Comparison of ENCODE assay signal across 11 cellular contexts in the genomic region with DNA sequence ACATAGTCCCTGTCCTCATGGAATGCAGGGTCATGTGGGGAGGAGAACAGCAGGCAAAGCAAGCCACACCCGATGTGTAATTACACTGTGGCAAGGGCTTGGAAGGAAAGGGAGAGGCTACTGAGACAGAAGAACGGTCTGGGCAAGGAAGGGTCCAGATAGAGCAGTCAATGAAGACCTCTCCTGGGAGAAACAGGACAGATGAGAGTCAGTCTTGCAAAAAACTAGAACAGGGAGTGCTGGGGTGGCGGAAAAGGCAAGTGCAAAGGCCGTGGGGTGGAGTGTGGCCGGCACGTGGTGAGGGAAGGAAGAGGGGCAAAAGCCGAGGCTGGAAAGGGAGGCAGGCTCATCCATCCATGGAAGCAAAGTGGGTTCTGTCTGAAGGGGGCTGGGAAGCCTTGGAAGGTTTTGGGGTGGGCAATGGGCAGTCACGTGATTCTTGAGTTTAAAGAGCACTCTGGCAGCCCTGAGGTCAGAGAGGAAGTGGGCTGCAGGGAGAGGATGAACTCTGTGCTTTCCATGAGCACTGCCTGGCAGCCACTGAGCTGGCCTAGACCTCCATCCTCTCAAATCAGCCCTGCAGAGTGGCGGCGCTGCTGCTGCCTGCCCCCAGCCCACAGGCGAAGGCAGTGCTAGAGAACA.
"Had no signal": no experiment of that assay in that cellular context is flagged by ENCODE, and none has a peak within 500 bp of the region (broad histone marks: within the 10 kb centered on the region; RNA-seq: fewer than 3 reads in every experiment).

No MANE protein-coding gene starts in this region.

- H3K27ac ChIP-seq: ascending aorta, testis had no signal

- H3K4me3 ChIP-seq: ascending aorta, testis had no signal

- H3K27me3 ChIP-seq: ascending aorta, testis had no signal

- H3K9me3 ChIP-seq: ascending aorta, testis had no signal

- DNase-seq: activated CD4-positive, alpha-beta T cell treated with anti-CD3 and anti-CD28 coated beads for 4 hours; activated CD8-positive, alpha-beta memory T cell treated with anti-CD3 and anti-CD28 coated beads, Interleukin-2, amount 50 U/mL, for 4 hours; activated CD8-positive, alpha-beta T cell treated with anti-CD3 and anti-CD28 coated beads for 36 hours; activated naive CD8-positive, alpha-beta T cell treated with anti-CD3 and anti-CD28 coated beads, Interleukin-2, amount 50 U/mL, for 24 hours; foreskin melanocyte; head of caudate nucleus; stimulated activated CD4-positive, alpha-beta T cell treated with anti-CD3 and anti-CD28 coated beads, Interleukin-15, amount 100 ng/mL, for 24 hours; stimulated activated CD4-positive, alpha-beta T cell treated with anti-CD3 and anti-CD28 coated beads, Interleukin-4, amount 100 ng/mL, for 24 hours; stimulated activated naive CD8-positive, alpha-beta T cell treated with anti-CD3 and anti-CD28 coated beads, Interleukin-15, amount 100 ng/mL, for 72 hours; testis had no signal

- H3K36me3 ChIP-seq: ascending aorta had no signal

- H3K4me1 ChIP-seq: ascending aorta, testis had no signal

- ATAC-seq: activated CD8-positive, alpha-beta T cell treated with anti-CD3 and anti-CD28 coated beads for 36 hours; activated naive CD8-positive, alpha-beta T cell treated with anti-CD3 and anti-CD28 coated beads, Interleukin-2, amount 50 U/mL, for 24 hours; stimulated activated naive CD8-positive, alpha-beta T cell treated with anti-CD3 and anti-CD28 coated beads, Interleukin-15, amount 100 ng/mL, for 72 hours had no signal
